ENCODE assay signal across 8 cellular contexts in genomic region chr6:53066059-53066406, GRCh38. TPM values are rescaled to one million over a fixed set of nuclear protein-coding genes. Genes with fewer than 3 reads are reported as not detected.
A peak's percentile ranks its signal among the peaks of the same experiment; 100 is the strongest.
DNase-seq lines count a peak whose midpoint lies in the region; ATAC-seq, FAIRE-seq and TF ChIP-seq lines count a peak whose summit lies in the region.

No MANE protein-coding gene starts in this region.

- DNase-seq in AG04449 (ENCODE audit: low read depth, low spot score) = no peak
- DNase-seq in SK-N-MC (ENCODE audit: low read depth, low spot score) = no peak
- DNase-seq in astrocyte (ENCODE audit: low read depth) = no peak
- DNase-seq in right cardiac atrium = peak; percentile 55 to 84 (median 76)
- DNase-seq in posterior vena cava (ENCODE audit: low spot score) = peak; percentile 88
- DNase-seq in OCI-M2 (lab: John Stamatoyannopoulos, UW; ENCODE audit: unreplicated experiment) = no peak

- H3K4me1 Mint-ChIP-seq in astrocyte (ENCODE audit: low read depth, unreplicated experiment) = peaks cover 9% of the 10 kb centered on the region

- intact Hi-C loops in right cardiac atrium (cut with DNase I) = no loop called here
- intact Hi-C loops in posterior vena cava (cut with DNase I) = no loop called here

- no peaks in the 10 kb centered on the region for H3K27me3 ChIP-seq in astrocyte (ENCODE audit: insufficient read depth, low read length)
- no peaks in the 10 kb centered on the region for H3K27me3 ChIP-seq in right cardiac atrium (ENCODE audit: control insufficient read depth, insufficient read depth)

- peaks cover 21% of the 10 kb centered on the region for H4K20me1 ChIP-seq in astrocyte (ENCODE audit: insufficient read depth, low read length)

- H3K36me3 Mint-ChIP-seq in astrocyte (ENCODE audit: low read depth, unreplicated experiment) = no peaks in the 10 kb centered on the region

- H3K4me3 ChIP-seq in AG04449 (ENCODE audit: low read depth, low read length) (peak overlapping the region; percentile 83), SK-N-MC (peak overlapping the region; percentile 85), astrocyte (ENCODE audit: insufficient read depth, low read depth, low read length) (peak overlapping the region; percentile 94), right cardiac atrium (ENCODE audit: low read length) (peak overlapping the region; percentile 87)

- H3K9ac ChIP-seq in SK-N-MC (ENCODE audit: insufficient read length) (peak overlapping the region; percentile 86), astrocyte (ENCODE audit: low read length) (peak overlapping the region; percentile 89)

- H3K36me3 ChIP-seq in SK-N-MC (ENCODE audit: insufficient read depth, low read length) (peaks cover 3% of the 10 kb centered on the region; the same call in 1 of the 2 replicates), astrocyte (ENCODE audit: insufficient read depth, low read length) (peaks cover 3% of the 10 kb centered on the region)

- H3K79me2 ChIP-seq in astrocyte (ENCODE audit: insufficient read depth, low read length) = peaks cover 55% of the 10 kb centered on the region

- POLR2A ChIA-PET in AG04449 (lab: Yijun Ruan, JAX) = interaction anchor here (1.2 to 1.5 kb wide), 2 partner anchors 22 to 71 kb away, joined by 4 read pairs; partner anchors contain the start of gene GSTA4

- H3K4me1 ChIP-seq in astrocyte (ENCODE audit: insufficient read depth, low read length) (peaks cover 4% of the 10 kb centered on the region), right cardiac atrium (ENCODE audit: control insufficient read depth, insufficient read depth, low read length) (no peaks in the 10 kb centered on the region)

- CTCF ChIA-PET in AG04449 (lab: Yijun Ruan, JAX) = interaction anchor here (0.8 to 4.8 kb wide), 11 partner anchors 9 to 416 kb away, joined by 3 to 60 read pairs (median 3); partner anchors contain the start of gene GSTA4

- H3K4me3 Mint-ChIP-seq in astrocyte (ENCODE audit: unreplicated experiment) = peak overlapping the region; percentile 98

- peak overlapping the region; percentile 86 for H3K4me2 ChIP-seq in astrocyte (ENCODE audit: low read length)

- no peaks in the 10 kb centered on the region for H3K9me3 Mint-ChIP-seq in astrocyte (ENCODE audit: unreplicated experiment)

- peak; percentile 0 for ATAC-seq in GM21381 (IDR thresholded peaks at IDR 0.05; ENCODE audit: unreplicated experiment)
- peak in 1 of 2 donors; percentile 27 for ATAC-seq in right cardiac atrium
- ATAC-seq in HG03571 (IDR thresholded peaks at IDR 0.05; ENCODE audit: unreplicated experiment) = no peak

- no peaks in the 10 kb centered on the region for H3K27me3 Mint-ChIP-seq in astrocyte (ENCODE audit: low read depth, unreplicated experiment)

- TF ChIP-seq CTCF in AG04449 (IDR thresholded peaks at IDR 0.05; ENCODE audit: insufficient read depth, low read length, missing control alignments) (no peak), astrocyte (IDR thresholded peaks at IDR 0.05; ENCODE audit: insufficient read depth, low read depth, low read length) (no peak)

- under 1% methylated on average over 19 of the region's 19 CpGs for WGBS in right cardiac atrium

- H3K9me3 ChIP-seq in SK-N-MC (ENCODE audit: low read depth, low read length) (no peaks in the 10 kb centered on the region), astrocyte (ENCODE audit: insufficient read depth, low read depth, low read length) (no peaks in the 10 kb centered on the region), right cardiac atrium (ENCODE audit: control insufficient read depth, low read length) (no peaks in the 10 kb centered on the region)

- H2AFZ ChIP-seq in astrocyte (ENCODE audit: low read depth, low read length) = peak overlapping the region; percentile 70

- no peak overlapping the region for H3K27ac ChIP-seq in SK-N-MC
- H3K27ac ChIP-seq in astrocyte (ENCODE audit: low read depth, low read length) = peak overlapping the region; percentile 81
- H3K27ac ChIP-seq in right cardiac atrium (ENCODE audit: low read length) = peak overlapping the region; percentile 92

- no peak for FAIRE-seq in astrocyte (lab: Jason Lieb, UNC)

- no peak overlapping the region for H3K27ac Mint-ChIP-seq in astrocyte (ENCODE audit: unreplicated experiment)

RNA-seq across cellular contexts. Expression of gene FBXO9, which starts 0.8 kb away (rescaled TPM):
- 72.6 and 80.2 TPM in 2 replicates for total RNA-seq in astrocyte
- total RNA-seq in right cardiac atrium = 100 to 1,000 TPM in 2 of 4 donors, 10 to 100 TPM in 2; 79.9 to 118 (median 103) TPM
- polyA plus RNA-seq in right cardiac atrium = 33.8 TPM
- total RNA-seq in posterior vena cava = 100 to 1,000 TPM in 1 of 2 donors, 10 to 100 TPM in 1; 99.5 to 126 TPM

RNA-seq across cellular contexts. Expression of gene CILK1, which starts 4.4 kb away (rescaled TPM):
- total RNA-seq in astrocyte = 15.6 and 17.4 TPM in 2 replicates
- total RNA-seq in right cardiac atrium = 10 to 100 TPM in 1 of 4 donors, 1 to 10 TPM in 3; 7.0 to 10.7 (median 8.3) TPM
- 4.1 TPM for polyA plus RNA-seq in right cardiac atrium
- 10 to 100 TPM; 12.4 to 20.1 TPM for total RNA-seq in posterior vena cava

Comparison
In these comparisons a context has a peak if more than half of its experiments do, and no peak if none do; other contexts are left out.
1. DNase-seq: peak in right cardiac atrium (3 of 3) and posterior vena cava (single experiment); none in AG04449 (single experiment), SK-N-MC (single experiment), astrocyte (single experiment) and OCI-M2 (single experiment).
2. Peak in every context shown above with its lines, with median percentiles within 50 percentile points of each other: H3K4me3 ChIP-seq.